Comparison of ENCODE assay signal across 12 cellular contexts in genomic region chr15:90987561-90988141, GRCh38. TPM values are rescaled to one million over a fixed set of nuclear protein-coding genes. Genes with fewer than 3 reads are reported as not detected.
DNase-seq lines count a peak whose midpoint lies in the region; ATAC-seq and TF ChIP-seq lines count a peak whose summit lies in the region.
"Had no signal": no experiment of that assay in that cellular context is flagged by ENCODE, and none has a peak within 500 bp of the region (broad histone marks: within the 10 kb centered on the region; RNA-seq: fewer than 3 reads in every experiment).

No MANE protein-coding gene starts in this region.

- H3K9me3 ChIP-seq in IMR-90 (ENCODE audit: control insufficient read depth, insufficient read depth, low read length): no peaks in the 10 kb centered on the region
- H3K9me3 ChIP-seq: esophagus squamous epithelium had no signal

- H2AK5ac ChIP-seq in IMR-90 (ENCODE audit: low read depth, low read length): no peak overlapping the region

- H2BK20ac ChIP-seq in IMR-90 (ENCODE audit: low read depth, low read length): no peak overlapping the region

- no peaks in the 10 kb centered on the region for H3K27me3 ChIP-seq in IMR-90 (ENCODE audit: control insufficient read depth, insufficient read depth, low read length)
- H3K27me3 ChIP-seq: esophagus squamous epithelium had no signal

- H3K36me3 ChIP-seq in IMR-90 (ENCODE audit: control insufficient read depth, insufficient read depth, low read length): no peaks in the 10 kb centered on the region; the same call in 1 of the 2 replicates

- in situ Hi-C loops in IMR-90 (cut with MboI; ENCODE audit: low sequenced_read_pairs): loop anchor here (25.0 kb wide), 2 partner anchors 1825 to 2000 kb away; no protein-coding TSS in a partner anchor

- peak overlapping the region; percentile 67 for H4K5ac ChIP-seq in IMR-90 (ENCODE audit: low read depth, low read length)

- H4K91ac ChIP-seq in IMR-90 (ENCODE audit: insufficient read depth, low read depth, low read length): no peak overlapping the region

- no peak overlapping the region; the same call in 1 of the 2 replicates for H3K27ac ChIP-seq in IMR-90 (ENCODE audit: insufficient read depth, low read length)
- H3K27ac ChIP-seq in VCaP: peak overlapping the region; percentile 72

- ATAC-seq in IMR-90 (ENCODE audit: low read depth) (no peak), HG02678 (IDR thresholded peaks at IDR 0.05; ENCODE audit: unreplicated experiment) (no peak), GM18907 (IDR thresholded peaks at IDR 0.05; ENCODE audit: unreplicated experiment) (no peak)
- ATAC-seq: CD8-positive, alpha-beta T cell had no signal

- no peak overlapping the region for H2BK5ac ChIP-seq in IMR-90 (ENCODE audit: low read depth, low read length, poor library complexity, severe bottlenecking)

- peak overlapping the region; percentile 34; the same call in 1 of the 2 replicates for H3K14ac ChIP-seq in IMR-90 (replicated peaks; ENCODE audit: low read depth, low read length)

- no peak overlapping the region for H3K56ac ChIP-seq in IMR-90 (ENCODE audit: extremely low read depth, insufficient read depth, low read length)

- TF ChIP-seq CTCF in IMR-90 (conservative IDR thresholded peaks at IDR 0.05; ENCODE audit: low read depth, low read length): no peak
- TF ChIP-seq CTCF in VCaP (conservative IDR thresholded peaks at IDR 0.05): no peak
- no peak for TF ChIP-seq CTCF in mesothelial cell of epicardium (IDR thresholded peaks at IDR 0.05; ENCODE audit: unreplicated experiment)

- no peak for TF ChIP-seq RAD21 in IMR-90 (IDR thresholded peaks at IDR 0.05; ENCODE audit: low read length)

- H3K4me3 Mint-ChIP-seq in mesothelial cell of epicardium: no peak overlapping the region
- no peak overlapping the region for H3K4me3 Mint-ChIP-seq in activated naive CD8-positive, alpha-beta T cell treated with anti-CD3 and anti-CD28 coated beads for 36 hours
- H3K4me3 Mint-ChIP-seq: CD8-positive, alpha-beta T cell had no signal

- H3K18ac ChIP-seq in IMR-90 (ENCODE audit: low read depth, low read length): no peak overlapping the region

- BruUV-seq in IMR-90 (replicated peaks; lab: Mats Ljungman, UMichigan): no TSS peak

- H2BK15ac ChIP-seq in IMR-90 (ENCODE audit: low read depth, low read length): no peak overlapping the region; the same call in 2 of the 3 replicates

- H3K4ac ChIP-seq in IMR-90 (ENCODE audit: low read depth, low read length): peak overlapping the region; percentile 49; the same call in 1 of the 2 replicates

- DNase-seq in DMS79 (lab: John Stamatoyannopoulos, UW) (peak; percentile 9), IMR-90 (no peak), mesothelial cell of epicardium (ENCODE audit: low spot score in 2 of 2, unreplicated experiment in 2 of 2) (no peak)
- DNase-seq in activated naive CD8-positive, alpha-beta T cell treated with anti-CD3 and anti-CD28 coated beads for 36 hours: no peak
- DNase-seq: activated naive CD4-positive, alpha-beta T cell treated with Interleukin-2 at 50 U/mL for 16 hours; CD8-positive, alpha-beta T cell; esophagus squamous epithelium; NCI-H1105; SW 1271 had no signal

- H3K9ac ChIP-seq in IMR-90 (ENCODE audit: low read depth, low read length): no peak overlapping the region

- peaks cover 26% of the 10 kb centered on the region for H3K4me1 Mint-ChIP-seq in mesothelial cell of epicardium
- peaks cover 13% of the 10 kb centered on the region for H3K4me1 Mint-ChIP-seq in activated naive CD8-positive, alpha-beta T cell treated with anti-CD3 and anti-CD28 coated beads for 36 hours

- H3K4me3 ChIP-seq in IMR-90 (ENCODE audit: insufficient read depth, low read depth, low read length): no peak overlapping the region

- no peak for TF ChIP-seq POLR2A in IMR-90 (IDR thresholded peaks at IDR 0.05; ENCODE audit: low read depth, low read length)

- H3K36me3 Mint-ChIP-seq in mesothelial cell of epicardium: peaks cover 16% of the 10 kb centered on the region
- peaks cover 21% of the 10 kb centered on the region for H3K36me3 Mint-ChIP-seq in activated naive CD8-positive, alpha-beta T cell treated with anti-CD3 and anti-CD28 coated beads for 36 hours

- H2AFZ ChIP-seq in IMR-90 (replicated peaks; ENCODE audit: low read length, poor library complexity): peak overlapping the region; percentile 5

- no peaks in the 10 kb centered on the region for H3K27me3 Mint-ChIP-seq in mesothelial cell of epicardium (ENCODE audit: low read depth)
- peaks cover 2% of the 10 kb centered on the region for H3K27me3 Mint-ChIP-seq in activated naive CD8-positive, alpha-beta T cell treated with anti-CD3 and anti-CD28 coated beads for 36 hours

- peaks cover 9% of the 10 kb centered on the region for H3K4me1 ChIP-seq in IMR-90 (ENCODE audit: control insufficient read depth, insufficient read depth, low read length)

- peak overlapping the region; percentile 17; the same call in 1 of the 2 replicates for H3K23ac ChIP-seq in IMR-90 (ENCODE audit: low read depth, low read length)

- H3K4me2 ChIP-seq in IMR-90 (ENCODE audit: low read depth, low read length): peak overlapping the region; percentile 68

- no peak overlapping the region for H2AK9ac ChIP-seq in IMR-90 (replicated peaks; ENCODE audit: low read depth, low read length, poor library complexity)

- intact Hi-C loops in IMR-90 (cut with micrococcal nuclease): no loop called here

- peak overlapping the region in 1 of 2 experiments; percentile 66; a peak in 3 of 4 replicates for H4K8ac ChIP-seq in IMR-90 (ENCODE audit: low read depth in 2 of 2, low read length in 2 of 2)

- peaks cover 19 to 36% of the 10 kb centered on the region in 2 experiments for H3K79me1 ChIP-seq in IMR-90 (ENCODE audit: low read depth in 1 of 2, low read length in 2 of 2)

- no peaks in the 10 kb centered on the region for H3K9me3 Mint-ChIP-seq in mesothelial cell of epicardium
- no peaks in the 10 kb centered on the region for H3K9me3 Mint-ChIP-seq in activated naive CD8-positive, alpha-beta T cell treated with anti-CD3 and anti-CD28 coated beads for 36 hours
- H3K9me3 Mint-ChIP-seq: CD8-positive, alpha-beta T cell had no signal

- WGBS in IMR-90 (ENCODE audit: extremely low coverage in 2 of 2, insufficient read length in 1 of 2), 2 experiments: 73% methylated on average over 3 of the region's 7 CpGs; no CpG with 5 or more reads in 1 of the 2 experiments

- peak overlapping the region; percentile 72 for H3K27ac Mint-ChIP-seq in mesothelial cell of epicardium
- H3K27ac Mint-ChIP-seq in activated naive CD8-positive, alpha-beta T cell treated with anti-CD3 and anti-CD28 coated beads for 36 hours: no peak overlapping the region
- H3K27ac Mint-ChIP-seq: CD8-positive, alpha-beta T cell had no signal

- CTCF ChIA-PET in IMR-90 (lab: Yijun Ruan, JAX): interaction anchor here (1.6 kb wide), 1 partner anchor 31 kb away, joined by 6 read pairs; no protein-coding TSS in a partner anchor

- peaks cover 3% of the 10 kb centered on the region; the same call in 1 of the 2 replicates for H3K9me1 ChIP-seq in IMR-90 (ENCODE audit: insufficient read depth, low read length)

- peak overlapping the region; percentile 1; the same call in 1 of the 2 replicates for H2BK120ac ChIP-seq in IMR-90 (ENCODE audit: low read depth, low read length)

- dilution Hi-C loops in IMR-90 (cut with HindIII; ENCODE audit: low sequenced_read_pairs, unreplicated experiment): no loop called here

- POLR2A ChIA-PET in IMR-90 (lab: Charles Lee; ENCODE audit: unreplicated experiment): no interaction called here

- peaks cover 5% of the 10 kb centered on the region; the same call in 1 of the 2 replicates for H4K20me1 ChIP-seq in IMR-90 (ENCODE audit: insufficient read depth, low read length)

TF ChIP-seq in IMR-90, 13 proteins besides CTCF, POLR2A, EP300 and RAD21 (continues in another document):
- TF ChIP-seq CEBPB (IDR thresholded peaks at IDR 0.05; ENCODE audit: low read depth, low read length) (no peak), SMC3 (IDR thresholded peaks at IDR 0.05; ENCODE audit: low read depth, low read length) (no peak), MAFK (IDR thresholded peaks at IDR 0.05; ENCODE audit: low read depth, low read length) (no peak), FOS (IDR thresholded peaks at IDR 0.05; ENCODE audit: low read depth, low read length) (no peak)

RNA-seq across cellular contexts. Expression of gene PRC1, which starts 6.7 kb away (rescaled TPM):
- total RNA-seq in IMR-90 (2012; rRNA removed): 148 and 208 TPM in 2 replicates
- polyA plus RNA-seq in IMR-90 (2012; rRNA removed): 131 and 132 TPM in 2 replicates
- polyA plus RNA-seq in IMR-90 (2012; cell fraction: cytosol; rRNA removed): 52.1 and 66.7 TPM in 2 replicates
- polyA plus RNA-seq in IMR-90 (2012; cell fraction: nucleus; rRNA removed; ENCODE audit: low replicate concordance): 96.3 and 151 TPM in 2 replicates
- total RNA-seq in mesothelial cell of epicardium: 51.7 to 59.1 TPM (median 56.9 TPM) in 3 replicates
- 10 to 100 TPM; 89.2 to 90.3 TPM for total RNA-seq in activated naive CD8-positive, alpha-beta T cell treated with anti-CD3 and anti-CD28 coated beads for 36 hours

RNA-seq across cellular contexts. Expression of gene RCCD1, which starts 33.0 kb away (rescaled TPM):
- total RNA-seq in IMR-90 (2012; rRNA removed) (3.9 and 4.4 TPM in 2 replicates), mesothelial cell of epicardium (18.6 to 21.5 TPM (median 20.2 TPM) in 3 replicates)
- 9.9 TPM in 2 replicates for polyA plus RNA-seq in IMR-90 (2012; rRNA removed)
- 10.6 and 11.0 TPM in 2 replicates for polyA plus RNA-seq in IMR-90 (2012; cell fraction: cytosol; rRNA removed)
- 36.7 and 43.3 TPM in 2 replicates for polyA plus RNA-seq in IMR-90 (2012; cell fraction: nucleus; rRNA removed; ENCODE audit: low replicate concordance)
- total RNA-seq in activated naive CD8-positive, alpha-beta T cell treated with anti-CD3 and anti-CD28 coated beads for 36 hours: 10 to 100 TPM; 23.3 to 23.6 TPM

RNA-seq across cellular contexts. Expression of gene VPS33B, which starts 34.7 kb away (rescaled TPM):
- total RNA-seq in IMR-90 (2012; rRNA removed) (7.5 and 9.0 TPM in 2 replicates), mesothelial cell of epicardium (21.7 to 26.2 TPM (median 25.2 TPM) in 3 replicates)
- polyA plus RNA-seq in IMR-90 (2012; rRNA removed): 11.3 and 12.3 TPM in 2 replicates
- 7.6 and 9.8 TPM in 2 replicates for polyA plus RNA-seq in IMR-90 (2012; cell fraction: cytosol; rRNA removed)
- polyA plus RNA-seq in IMR-90 (2012; cell fraction: nucleus; rRNA removed; ENCODE audit: low replicate concordance): 47.8 and 54.3 TPM in 2 replicates
- total RNA-seq in activated naive CD8-positive, alpha-beta T cell treated with anti-CD3 and anti-CD28 coated beads for 36 hours: 10 to 100 TPM; 17.2 to 23.3 TPM

RNA-seq across cellular contexts. Expression of gene UNC45A, which starts 52.6 kb away (rescaled TPM):
- 85.3 and 100 TPM in 2 replicates for total RNA-seq in IMR-90 (2012; rRNA removed)
- 68.9 and 77.5 TPM in 2 replicates for polyA plus RNA-seq in IMR-90 (2012; rRNA removed)
- polyA plus RNA-seq in IMR-90 (2012; cell fraction: cytosol; rRNA removed): 58.6 and 77.5 TPM in 2 replicates
- polyA plus RNA-seq in IMR-90 (2012; cell fraction: nucleus; rRNA removed; ENCODE audit: low replicate concordance): 120 and 174 TPM in 2 replicates
- 75.8 to 79.7 TPM (median 79.3 TPM) in 3 replicates for total RNA-seq in mesothelial cell of epicardium
- total RNA-seq in activated naive CD8-positive, alpha-beta T cell treated with anti-CD3 and anti-CD28 coated beads for 36 hours: 10 to 100 TPM; 62.7 to 65.5 TPM

RNA-seq across cellular contexts. Expression of gene HDDC3, which starts 55.3 kb away (rescaled TPM):
- total RNA-seq in IMR-90 (2012; rRNA removed): 7.2 and 7.9 TPM in 2 replicates
- 10.7 and 10.8 TPM in 2 replicates for polyA plus RNA-seq in IMR-90 (2012; rRNA removed)
- 13.8 and 14.7 TPM in 2 replicates for polyA plus RNA-seq in IMR-90 (2012; cell fraction: cytosol; rRNA removed)
- polyA plus RNA-seq in IMR-90 (2012; cell fraction: nucleus; rRNA removed; ENCODE audit: low replicate concordance): 11.7 and 12.4 TPM in 2 replicates
- 11.5 to 12.4 TPM (median 11.9 TPM) in 3 replicates for total RNA-seq in mesothelial cell of epicardium
- total RNA-seq in activated naive CD8-positive, alpha-beta T cell treated with anti-CD3 and anti-CD28 coated beads for 36 hours: 10 to 100 TPM; 38.4 to 44.3 TPM
